22 cellular contexts compared by ENCODE assay signal in the genomic region with DNA sequence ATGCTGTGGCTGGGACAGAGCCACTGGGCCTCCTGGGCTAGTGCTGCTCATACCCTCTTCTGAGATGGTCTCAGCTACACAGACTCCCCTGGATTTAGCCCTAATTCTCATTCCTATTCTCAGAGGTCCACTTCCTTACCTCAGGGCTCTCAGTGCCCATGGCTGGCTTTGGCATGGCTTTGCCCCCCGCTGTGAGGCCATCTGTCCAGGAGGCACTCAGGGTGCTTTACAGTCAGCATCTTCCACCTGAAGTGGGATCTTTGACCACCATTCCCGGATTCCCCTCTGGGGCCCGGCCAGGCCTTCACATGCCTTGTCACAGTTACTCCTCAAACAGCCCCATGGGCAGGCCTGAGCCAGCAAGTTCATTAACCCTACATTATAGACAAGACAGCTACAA.
A peak's percentile ranks its signal among the peaks of the same experiment; 100 is the strongest.
DNase-seq lines count a peak whose midpoint lies in the region; ATAC-seq and TF ChIP-seq lines count a peak whose summit lies in the region.
"Had no signal": no experiment of that assay in that cellular context is flagged by ENCODE, and none has a peak within 500 bp of the region (broad histone marks: within the 10 kb centered on the region; RNA-seq: fewer than 3 reads in every experiment).

No MANE protein-coding gene starts in this region.

- H3K27ac ChIP-seq in smooth muscle cell (ENCODE audit: low read depth): no peak overlapping the region
- H3K27ac ChIP-seq: colonic mucosa, left lung, psoas muscle had no signal

- H3K4me2 ChIP-seq in smooth muscle cell: peak overlapping the region; percentile 56

- H3K9me3 ChIP-seq in smooth muscle cell (replicated peaks; ENCODE audit: low read depth): no peaks in the 10 kb centered on the region
- H3K9me3 ChIP-seq: colonic mucosa, left lung, psoas muscle had no signal

- no peaks in the 10 kb centered on the region for H3F3A ChIP-seq in smooth muscle cell (ENCODE audit: low read depth)

- H3K9me3 Mint-ChIP-seq in glutamatergic neuron (ENCODE audit: unreplicated experiment): peaks cover 9% of the 10 kb centered on the region
- H3K9me3 Mint-ChIP-seq in stimulated activated memory B cell treated with anti-CD40 and anti-IgM and Interleukin-4, amounts not matched to agents 10 μg/mL and 1 μg/mL and 100 μg/mL, for 72 hours: no peaks in the 10 kb centered on the region
- H3K9me3 Mint-ChIP-seq: activated naive CD4-positive, alpha-beta T cell treated with anti-CD3 and anti-CD28 coated beads, Interleukin-2, amount 50 U/mL, for 72 hours; naive thymus-derived CD4-positive, alpha-beta T cell; T-cell had no signal

- H3K27me3 Mint-ChIP-seq in glutamatergic neuron (ENCODE audit: unreplicated experiment): peaks cover 4% of the 10 kb centered on the region
- H3K27me3 Mint-ChIP-seq in stimulated activated memory B cell treated with anti-CD40 and anti-IgM and Interleukin-4, amounts not matched to agents 10 μg/mL and 1 μg/mL and 100 μg/mL, for 72 hours: peaks cover 14% of the 10 kb centered on the region
- H3K27me3 Mint-ChIP-seq: naive thymus-derived CD4-positive, alpha-beta T cell had no signal

- no peak overlapping the region for H3K4me3 Mint-ChIP-seq in glutamatergic neuron (ENCODE audit: unreplicated experiment)
- H3K4me3 Mint-ChIP-seq in stimulated activated memory B cell treated with anti-CD40 and anti-IgM and Interleukin-4, amounts not matched to agents 10 μg/mL and 1 μg/mL and 100 μg/mL, for 72 hours: no peak overlapping the region
- H3K4me3 Mint-ChIP-seq: naive thymus-derived CD4-positive, alpha-beta T cell; T-cell had no signal

- no peaks in the 10 kb centered on the region for H3K36me3 Mint-ChIP-seq in glutamatergic neuron (ENCODE audit: unreplicated experiment)
- H3K36me3 Mint-ChIP-seq in stimulated activated memory B cell treated with anti-CD40 and anti-IgM and Interleukin-4, amounts not matched to agents 10 μg/mL and 1 μg/mL and 100 μg/mL, for 72 hours: no peaks in the 10 kb centered on the region
- H3K36me3 Mint-ChIP-seq: activated naive CD4-positive, alpha-beta T cell treated with anti-CD3 and anti-CD28 coated beads, Interleukin-2, amount 50 U/mL, for 72 hours; naive thymus-derived CD4-positive, alpha-beta T cell; T-cell had no signal

- no peak for ATAC-seq in GM18517 (IDR thresholded peaks at IDR 0.05; ENCODE audit: unreplicated experiment)
- no peak for ATAC-seq in stimulated activated memory B cell treated with anti-CD40 and anti-IgM and Interleukin-4, amounts not matched to agents 10 μg/mL and 1 μg/mL and 100 μg/mL, for 72 hours
- ATAC-seq: activated naive CD4-positive, alpha-beta T cell treated with anti-CD3 and anti-CD28 coated beads, Interleukin-2, amount 50 U/mL, for 72 hours; T-cell had no signal

- TF ChIP-seq CTCF in glutamatergic neuron (IDR thresholded peaks at IDR 0.05; ENCODE audit: partially characterized antibody, unreplicated experiment) (no peak), smooth muscle cell (IDR thresholded peaks at IDR 0.05; ENCODE audit: borderline replicate concordance, insufficient read depth, poor library complexity, severe bottlenecking) (no peak)

- peak in 2 of 3 experiments; percentile 68 to 80 for DNase-seq in NCI-H1417 (lab: John Stamatoyannopoulos, UW)
- no peak for DNase-seq in NCI-H1417 treated with DMSO at 0.1 percent for 48 hours (lab: John Stamatoyannopoulos, UW)
- peak; percentile 93 for DNase-seq in NCI-H69 (lab: John Stamatoyannopoulos, UW)
- DNase-seq in glutamatergic neuron: no peak
- no peak for DNase-seq in smooth muscle cell (lab: John Stamatoyannopoulos, UW; ENCODE audit: unreplicated experiment)
- no peak for DNase-seq in NOMO-1 treated with dmso at 0.1 percent for 144 hours (lab: John Stamatoyannopoulos, UW; ENCODE audit: unreplicated experiment)
- DNase-seq: activated CD4-positive, alpha-beta T cell treated with anti-CD3 and anti-CD28 coated beads for 48 hours; effector CD8-positive, alpha-beta T cell; GF-D8; naive thymus-derived CD4-positive, alpha-beta T cell; NCI-H1048; NCI-H2029; NCI-H748 treated with DMSO at 0.1 percent for 48 hours; OCI-M1; stimulated activated naive CD4-positive, alpha-beta T cell; T-cell had no signal

- peaks cover 11% of the 10 kb centered on the region for H3K27me3 ChIP-seq in smooth muscle cell (ENCODE audit: low read depth)
- H3K27me3 ChIP-seq: colonic mucosa, left lung had no signal

- peaks cover 47% of the 10 kb centered on the region for H3K4me1 Mint-ChIP-seq in glutamatergic neuron (ENCODE audit: low read depth, unreplicated experiment)
- no peaks in the 10 kb centered on the region for H3K4me1 Mint-ChIP-seq in stimulated activated memory B cell treated with anti-CD40 and anti-IgM and Interleukin-4, amounts not matched to agents 10 μg/mL and 1 μg/mL and 100 μg/mL, for 72 hours
- H3K4me1 Mint-ChIP-seq: naive thymus-derived CD4-positive, alpha-beta T cell had no signal

- H3K4me1 ChIP-seq in smooth muscle cell (ENCODE audit: low read depth): peaks cover 10% of the 10 kb centered on the region
- H3K4me1 ChIP-seq: colonic mucosa, left lung had no signal

- 93% methylated on average over 3 of the region's 3 CpGs for WGBS in smooth muscle cell (ENCODE audit: low lambda C conversion rate)

- no peaks in the 10 kb centered on the region for H3K36me3 ChIP-seq in smooth muscle cell (ENCODE audit: low read depth)
- H3K36me3 ChIP-seq: colonic mucosa, left lung had no signal

- H3K4me3 ChIP-seq in smooth muscle cell: no peak overlapping the region
- H3K4me3 ChIP-seq: colonic mucosa, left lung, psoas muscle had no signal

- no peaks in the 10 kb centered on the region for H4K20me1 ChIP-seq in smooth muscle cell (ENCODE audit: low read depth)

- no peak overlapping the region for H2AFZ ChIP-seq in smooth muscle cell (ENCODE audit: low read depth)

- H3K79me2 ChIP-seq in smooth muscle cell (ENCODE audit: low read depth): no peaks in the 10 kb centered on the region

- no peak overlapping the region for H3K9ac ChIP-seq in smooth muscle cell (ENCODE audit: low read depth)

- peak overlapping the region; percentile 55 for H3K27ac Mint-ChIP-seq in glutamatergic neuron (ENCODE audit: unreplicated experiment)
- no peak overlapping the region for H3K27ac Mint-ChIP-seq in stimulated activated memory B cell treated with anti-CD40 and anti-IgM and Interleukin-4, amounts not matched to agents 10 μg/mL and 1 μg/mL and 100 μg/mL, for 72 hours
- H3K27ac Mint-ChIP-seq: activated naive CD4-positive, alpha-beta T cell treated with anti-CD3 and anti-CD28 coated beads, Interleukin-2, amount 50 U/mL, for 72 hours; naive thymus-derived CD4-positive, alpha-beta T cell; T-cell had no signal

Comparison
In these comparisons a context has a peak if more than half of its experiments do, and no peak if none do; other contexts are left out.
1. DNase-seq: peak in NCI-H1417 (2 of 3) and NCI-H69 (single experiment); none in NCI-H1417 treated with DMSO at 0.1 percent for 48 hours (single experiment), glutamatergic neuron (single experiment), smooth muscle cell (single experiment) and NOMO-1 treated with dmso at 0.1 percent for 144 hours (single experiment).